ENCODE assay signal across 1 cellular context in the genomic region with DNA sequence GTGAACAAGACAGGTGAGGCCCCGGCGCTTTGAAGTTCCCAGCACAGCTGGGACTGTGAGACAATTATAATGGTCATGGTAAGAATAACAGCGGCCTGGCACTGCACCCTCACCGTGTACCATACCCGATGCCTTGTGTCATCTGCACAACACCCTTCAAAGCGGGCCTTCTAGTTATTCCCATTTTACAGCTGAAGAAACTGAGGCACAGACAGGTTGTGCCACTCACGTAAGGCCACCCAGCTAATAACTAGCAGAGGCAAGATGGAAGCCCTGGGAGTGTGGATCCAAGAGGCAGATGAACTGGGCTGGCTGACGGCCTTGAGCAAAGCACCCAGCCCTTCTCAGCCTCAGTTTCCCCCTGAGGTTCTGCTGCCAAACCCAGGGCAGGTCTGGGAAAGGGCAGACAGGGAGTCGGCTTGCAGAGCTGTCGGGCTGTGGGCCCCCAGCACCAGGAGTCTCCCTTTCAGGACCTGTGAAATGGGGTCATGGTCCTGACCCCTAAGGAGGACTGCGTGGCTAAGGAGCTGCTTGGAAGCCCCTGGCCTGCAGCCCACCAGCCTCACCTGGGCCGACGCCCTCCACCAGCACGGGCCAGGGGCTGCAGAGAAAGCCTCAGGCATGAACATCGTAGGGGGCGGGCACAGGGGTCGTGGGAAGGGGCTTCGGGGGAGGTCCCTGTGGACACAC.
TF ChIP-seq lines count a peak whose summit lies in the region.

No MANE protein-coding gene starts in this region.

TF ChIP-seq in K562, 482 proteins besides CTCF, POLR2A, EP300 and RAD21:
- TF ChIP-seq EGR1 (conservative IDR thresholded peaks at IDR 0.05), result no peak
- 0 out of 2 replicates have a peak, but pooled peaks have one; percentile 24 for TF ChIP-seq HDAC2 (IDR thresholded peaks at IDR 0.05)
- peak; percentile 83 for TF ChIP-seq BCOR (IDR thresholded peaks at IDR 0.05)
- TF ChIP-seq ETS2 (tag; IDR thresholded peaks at IDR 0.05; ENCODE audit: borderline replicate concordance, poor library complexity, severe bottlenecking), result no peak
- 0 out of 4 replicates have a peak, but pooled peaks of 1 of the 2 experiments have one; percentile 35 for TF ChIP-seq KDM1A (IDR thresholded peaks at IDR 0.05)
- TF ChIP-seq RBM25 (IDR thresholded peaks at IDR 0.05; ENCODE audit: low read depth, low read length, severe bottlenecking), result peak; percentile 67
